ENCODE assay signal across 7 cellular contexts in the genomic region with DNA sequence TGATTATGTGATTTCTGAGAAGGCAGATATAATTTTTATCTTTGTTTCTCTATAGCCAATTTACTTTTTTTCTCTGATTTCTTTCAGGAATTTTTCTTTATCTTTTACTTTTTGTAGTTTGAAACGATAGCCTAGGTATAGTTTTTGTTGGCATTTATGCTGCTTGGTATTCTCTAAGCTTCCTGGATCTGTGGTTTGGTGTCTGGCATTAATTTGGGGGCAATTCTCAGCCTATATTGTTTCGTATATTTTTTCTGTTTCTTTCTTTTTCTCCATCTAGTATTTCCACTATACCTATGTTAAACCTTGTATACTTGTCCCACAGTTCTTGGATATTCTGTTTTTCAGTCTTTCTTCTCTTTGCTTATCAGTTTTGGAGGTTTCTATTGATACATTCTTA.
"Had no signal": no experiment of that assay in that cellular context is flagged by ENCODE, and none has a peak within 500 bp of the region (broad histone marks: within the 10 kb centered on the region; RNA-seq: fewer than 3 reads in every experiment).

No MANE protein-coding gene starts in this region.

- H3K4me3 ChIP-seq: K562 had no signal

- H3K27ac ChIP-seq: HL-60, KMS-11 had no signal

- H3K9ac ChIP-seq: KMS-11 had no signal

- DNase-seq: IMR-90, KBM-7, KG1 had no signal

- H3K4me2 ChIP-seq: KMS-11 had no signal

- ATAC-seq: HepG2, K562 had no signal
